Comparison of ENCODE assay signal across 9 cellular contexts in the genomic region with DNA sequence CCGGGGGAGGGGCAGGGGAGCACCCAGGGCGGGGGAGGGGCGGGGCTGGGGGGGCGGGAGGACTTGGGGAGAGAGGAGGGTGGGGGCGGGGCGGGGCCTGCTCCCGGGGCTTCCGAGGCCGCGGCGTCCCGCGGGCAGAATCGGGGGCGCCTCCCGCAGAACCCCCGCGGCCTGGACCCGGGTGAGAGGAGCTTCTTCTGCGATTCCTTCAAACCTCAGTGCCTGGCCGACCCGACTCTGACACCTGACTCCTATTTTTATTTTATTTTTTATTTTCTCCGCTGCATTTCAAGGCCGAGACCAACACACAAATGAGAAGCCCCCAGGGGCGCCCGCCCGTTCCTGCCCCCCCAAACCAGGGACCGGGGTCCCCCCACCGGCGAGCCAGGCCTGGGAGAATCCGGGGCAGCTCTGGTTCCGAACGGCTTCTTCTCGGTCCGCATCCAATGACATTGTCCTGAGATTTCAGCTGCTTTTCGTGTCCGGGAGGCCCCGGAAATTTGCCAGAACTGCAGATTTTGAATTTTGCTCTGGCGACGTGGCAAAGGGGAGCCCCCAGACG. TPM values are rescaled to one million over a fixed set of nuclear protein-coding genes. Genes with fewer than 3 reads are reported as not detected.
DNase-seq lines count a peak whose midpoint lies in the region; ATAC-seq and TF ChIP-seq lines count a peak whose summit lies in the region.
"Had no signal": no experiment of that assay in that cellular context is flagged by ENCODE, and none has a peak within 500 bp of the region (broad histone marks: within the 10 kb centered on the region; RNA-seq: fewer than 3 reads in every experiment).

No MANE protein-coding gene starts in this region.

- TF ChIP-seq CTCF in HEK293 (tag by site-specific recombination; IDR thresholded peaks at IDR 0.05) (no peak), astrocyte of the cerebellum (IDR thresholded peaks at IDR 0.05; ENCODE audit: low read depth, low read length, missing control alignments) (no peak), left lung (IDR thresholded peaks at IDR 0.05) (no peak)

- H3K27me3 ChIP-seq in left lung (peaks cover 0 to 59% of the 10 kb centered on the region in 2 donors), subcutaneous abdominal adipose tissue (ENCODE audit: control insufficient read depth in 5 of 5, insufficient read depth in 4 of 5, low read length in 5 of 5) (peaks cover 0 to 3% (median 0%) of the 10 kb centered on the region in 5 donors)

- in situ Hi-C loops in astrocyte of the cerebellum (cut with HindIII; ENCODE audit: low sequenced_read_pairs): no loop called here

- H3K4me3 ChIP-seq in HEK293 (ENCODE audit: low read depth, low read length) (peak overlapping the region; percentile 29), astrocyte of the cerebellum (ENCODE audit: low read depth, low read length) (peak overlapping the region; percentile 36), left lung (peak overlapping the region; percentile 17 to 19), subcutaneous abdominal adipose tissue (ENCODE audit: low read depth in 1 of 5, low read length in 5 of 5) (peak overlapping the region in 4 of 5 donors; percentile 53 to 65 (median 59))

- H3K4me1 ChIP-seq in HEK293 (ENCODE audit: control insufficient read depth, insufficient read depth, low read length) (no peaks in the 10 kb centered on the region), left lung (peaks cover 3 to 10% of the 10 kb centered on the region in 2 donors), subcutaneous abdominal adipose tissue (ENCODE audit: control insufficient read depth in 5 of 5, insufficient read depth in 5 of 5, low read length in 5 of 5) (peaks cover 0 to 23% (median 15%) of the 10 kb centered on the region in 5 donors)

- peak; percentile 23 for ATAC-seq in left lung
- ATAC-seq: GM12878 had no signal

- H3K36me3 ChIP-seq in HEK293 (ENCODE audit: control insufficient read depth in 2 of 2, insufficient read depth in 1 of 2, low read length in 2 of 2) (peaks cover 0 to 4% of the 10 kb centered on the region in 2 experiments; a peak in 1 of 3 replicates), left lung (no peaks in the 10 kb centered on the region), subcutaneous abdominal adipose tissue (ENCODE audit: control insufficient read depth in 5 of 5, insufficient read depth in 5 of 5, low read length in 5 of 5) (no peaks in the 10 kb centered on the region)

- H3K9me3 ChIP-seq in HEK293 (ENCODE audit: control insufficient read depth, insufficient read depth, low read depth, low read length) (no peaks in the 10 kb centered on the region), left lung (no peaks in the 10 kb centered on the region), subcutaneous abdominal adipose tissue (ENCODE audit: control insufficient read depth in 5 of 5, low read length in 5 of 5) (no peaks in the 10 kb centered on the region)

- intact Hi-C loops in left lung (cut with DNase I): no loop called here

- 0 out of 2 replicates have a peak overlapping the region, but pooled peaks have one; percentile 31 for H3K27ac ChIP-seq in HEK293 (ENCODE audit: extremely low read depth, low read depth, low read length)
- H3K27ac ChIP-seq in left lung: no peak overlapping the region
- peak overlapping the region; percentile 10 for H3K27ac ChIP-seq in subcutaneous abdominal adipose tissue (ENCODE audit: low read depth, low read length)

- H3K9ac ChIP-seq in subcutaneous abdominal adipose tissue (ENCODE audit: low read length in 5 of 5): peak overlapping the region in 4 of 5 donors; percentile 48 to 86 (median 80)

- POLR2A ChIA-PET in HEK293 (lab: Yijun Ruan, JAX): no interaction called here

- CTCF ChIA-PET in HEK293 (lab: Yijun Ruan, JAX): no interaction called here

- no peak for DNase-seq in astrocyte of the cerebellum (ENCODE audit: low read depth)
- DNase-seq in left lung: no peak
- no peak for DNase-seq in NK-92 treated with Interleukin-12 subunit alpha and Interleukin-12 subunit beta, amount 100 ng/mL, for 24 hours (lab: John Stamatoyannopoulos, UW)
- DNase-seq in Kasumi-1 (lab: John Stamatoyannopoulos, UW): no peak
- DNase-seq in NCI-H1092 (lab: John Stamatoyannopoulos, UW): no peak
- DNase-seq in middle frontal gyrus (ENCODE audit: extremely low spot score, low spot score): no peak

TF ChIP-seq in HEK293, 187 proteins besides CTCF, POLR2A, EP300 and RAD21:
- TF ChIP-seq KLF7 (tag by site-specific recombination; IDR thresholded peaks at IDR 0.05; ENCODE audit: borderline replicate concordance) (no peak), ZNF335 (tag by site-specific recombination; conservative IDR thresholded peaks at IDR 0.05) (peak; percentile 77), ZNF664 (tag by site-specific recombination; IDR thresholded peaks at IDR 0.05) (no peak), ZNF16 (tag by site-specific recombination; IDR thresholded peaks at IDR 0.05; ENCODE audit: low read depth) (no peak), GLIS2 (tag by site-specific recombination; IDR thresholded peaks at IDR 0.05) (peak; percentile 66)
- TF ChIP-seq, protein P1, sequence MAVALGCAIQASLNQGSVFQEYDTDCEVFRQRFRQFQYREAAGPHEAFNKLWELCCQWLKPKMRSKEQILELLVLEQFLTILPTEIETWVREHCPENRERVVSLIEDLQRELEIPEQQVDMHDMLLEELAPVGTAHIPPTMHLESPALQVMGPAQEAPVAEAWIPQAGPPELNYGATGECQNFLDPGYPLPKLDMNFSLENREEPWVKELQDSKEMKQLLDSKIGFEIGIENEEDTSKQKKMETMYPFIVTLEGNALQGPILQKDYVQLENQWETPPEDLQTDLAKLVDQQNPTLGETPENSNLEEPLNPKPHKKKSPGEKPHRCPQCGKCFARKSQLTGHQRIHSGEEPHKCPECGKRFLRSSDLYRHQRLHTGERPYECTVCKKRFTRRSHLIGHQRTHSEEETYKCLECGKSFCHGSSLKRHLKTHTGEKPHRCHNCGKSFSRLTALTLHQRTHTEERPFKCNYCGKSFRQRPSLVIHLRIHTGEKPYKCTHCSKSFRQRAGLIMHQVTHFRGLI (tag by site-specific recombination; IDR thresholded peaks at IDR 0.05): no peak

RNA-seq across cellular contexts. Expression of a gene that starts 0.5 kb away (rescaled TPM):
- total RNA-seq in left lung: 1 to 10 TPM; 6.7 to 7.1 TPM

Comparison
In these comparisons a context has a peak if more than half of its experiments do, and no peak if none do; other contexts are left out.
1. H3K27ac ChIP-seq: peak in HEK293 (single experiment) and subcutaneous abdominal adipose tissue (single experiment); none in left lung (0 of 2).
2. Peak in every context shown above with its lines, with median percentiles within 50 percentile points of each other: H3K4me3 ChIP-seq.